ENCODE assay signal across 7 cellular contexts in the genomic region with DNA sequence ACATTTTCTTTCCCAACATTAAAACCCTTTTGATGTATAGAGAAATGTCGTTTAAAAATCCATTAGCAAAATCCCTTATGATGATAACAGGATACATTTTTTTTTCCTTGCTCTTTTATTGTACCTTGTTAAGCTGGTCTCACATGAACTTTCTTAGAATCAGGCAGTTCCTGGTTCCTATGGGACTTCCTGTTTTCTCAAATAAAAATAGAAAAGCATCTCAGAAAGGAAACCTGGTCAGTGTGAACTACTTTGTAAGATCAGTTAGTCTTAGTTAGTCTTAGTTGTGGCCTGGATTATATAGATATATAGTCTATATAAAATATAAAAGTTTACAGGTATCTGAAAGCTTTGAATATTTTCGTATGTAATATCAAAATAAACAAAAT. TPM values are rescaled to one million over a fixed set of nuclear protein-coding genes. Genes with fewer than 3 reads are reported as not detected.
DNase-seq lines count a peak whose midpoint lies in the region; ATAC-seq, FAIRE-seq and TF ChIP-seq lines count a peak whose summit lies in the region.

No MANE protein-coding gene starts in this region.

- H3K4me3 ChIP-seq in kidney (ENCODE audit: low read length in 2 of 2): no peak overlapping the region

- ATAC-seq in GM18867 (IDR thresholded peaks at IDR 0.05; ENCODE audit: unreplicated experiment): peak; percentile 81
- ATAC-seq in HG02588 (IDR thresholded peaks at IDR 0.05; ENCODE audit: unreplicated experiment): peak; percentile 61

- no peaks in the 10 kb centered on the region for H3K4me1 ChIP-seq in kidney (ENCODE audit: control insufficient read depth in 1 of 2, insufficient read depth in 1 of 2, low read depth in 1 of 2, low read length in 2 of 2)

- no peak for TF ChIP-seq POLR2A in H54 (IDR thresholded peaks at IDR 0.05; ENCODE audit: low read depth, low read length)

- H3K27ac ChIP-seq in kidney (ENCODE audit: low read depth in 2 of 2, low read length in 2 of 2): no peak overlapping the region

- intact Hi-C loops in kidney (cut with DNase I): no loop called here

- H3K36me3 ChIP-seq in kidney (ENCODE audit: control insufficient read depth in 1 of 2, insufficient read depth in 2 of 2, low read length in 2 of 2): no peaks in the 10 kb centered on the region

- TF ChIP-seq CTCF in kidney (IDR thresholded peaks at IDR 0.05; ENCODE audit: borderline replicate concordance, extremely low read depth, insufficient read depth): no peak

- DNase-seq in NAMALWA (ENCODE audit: low spot score) (peak; percentile 67), kidney (no peak), amygdala (lab: John Stamatoyannopoulos, UW) (no peak), H54 (ENCODE audit: insufficient read length, low spot score) (no peak)
- no peak for DNase-seq in stimulated activated CD4-positive, alpha-beta T cell treated with anti-CD3 and anti-CD28 coated beads, Interleukin-4, amount 100 ng/mL, for 1 hour

- FAIRE-seq in kidney (lab: Jason Lieb, UNC) (peak; percentile 64), H54 (lab: Jason Lieb, UNC) (no peak)

- no peak overlapping the region for H3K9ac ChIP-seq in kidney (ENCODE audit: low read length in 2 of 2)

- no peaks in the 10 kb centered on the region for H3K9me3 ChIP-seq in kidney (ENCODE audit: control insufficient read depth in 1 of 2, low read length in 2 of 2)

RNA-seq across cellular contexts. Expression of gene LEMD3, which starts 40.3 kb away (rescaled TPM):
- total RNA-seq in kidney: 31.8 TPM
- 7.5 TPM for polyA plus RNA-seq in kidney (ENCODE audit: insufficient read depth, low read depth, low replicate concordance)
